Comparison of ENCODE assay signal across 15 cellular contexts in genomic region chr22:31075961-31076360, GRCh38. TPM values are rescaled to one million over a fixed set of nuclear protein-coding genes. Genes with fewer than 3 reads are reported as not detected.
DNase-seq lines count a peak whose midpoint lies in the region; ATAC-seq and TF ChIP-seq lines count a peak whose summit lies in the region.
"Had no signal": no experiment of that assay in that cellular context is flagged by ENCODE, and none has a peak within 500 bp of the region (broad histone marks: within the 10 kb centered on the region; RNA-seq: fewer than 3 reads in every experiment).

No MANE protein-coding gene starts in this region.

- H3K36me3 Mint-ChIP-seq in natural killer cell treated with Interleukin-12 subunit alpha and Interleukin-12 subunit beta and Interleukin-15 and Interleukin-18, amount 100 ng/mL, for 72 hours = no peaks in the 10 kb centered on the region
- H3K36me3 Mint-ChIP-seq: activated CD4-positive, alpha-beta memory T cell treated with anti-CD3 and anti-CD28 coated beads for 36 hours had no signal

- TF ChIP-seq CTCF in adrenal gland (IDR thresholded peaks at IDR 0.05) (no peak), transverse colon (IDR thresholded peaks at IDR 0.05) (no peak), brain microvascular endothelial cell (IDR thresholded peaks at IDR 0.05; ENCODE audit: low read depth, low read length, missing control alignments) (no peak)

- H3K27me3 Mint-ChIP-seq in natural killer cell treated with Interleukin-12 subunit alpha and Interleukin-12 subunit beta and Interleukin-15 and Interleukin-18, amount 100 ng/mL, for 72 hours = no peaks in the 10 kb centered on the region
- H3K27me3 Mint-ChIP-seq: activated CD4-positive, alpha-beta memory T cell treated with anti-CD3 and anti-CD28 coated beads for 36 hours had no signal

- peak; percentile 94 for ATAC-seq in Right ventricle myocardium inferior
- no peak for ATAC-seq in natural killer cell treated with Interleukin-12 subunit alpha and Interleukin-12 subunit beta and Interleukin-15 and Interleukin-18, amount 100 ng/mL, for 72 hours

- intact Hi-C loops in adrenal gland (cut with DNase I) = no loop called here
- intact Hi-C loops in Right ventricle myocardium inferior (cut with DNase I) = no loop called here
- intact Hi-C loops in transverse colon (cut with DNase I; ENCODE audit: low total_unique reads) = no loop called here

- no peak overlapping the region for H3K4me3 Mint-ChIP-seq in natural killer cell treated with Interleukin-12 subunit alpha and Interleukin-12 subunit beta and Interleukin-15 and Interleukin-18, amount 100 ng/mL, for 72 hours
- H3K4me3 Mint-ChIP-seq: activated CD4-positive, alpha-beta memory T cell treated with anti-CD3 and anti-CD28 coated beads for 36 hours; activated naive CD4-positive, alpha-beta T cell treated with anti-CD3 and anti-CD28 coated beads for 36 hours; T-helper 1 cell treated with Interleukin-12 subunit alpha and Interleukin-12 subunit beta and Interleukin-4 antibody, amounts not matched to agents 30 μg/mL and 1 μg/mL, for 36 hours had no signal

- H3K9me3 ChIP-seq in adrenal gland (replicated peaks in 1 of 3) = no peaks in the 10 kb centered on the region
- no peaks in the 10 kb centered on the region for H3K9me3 ChIP-seq in transverse colon
- H3K9me3 ChIP-seq: neutrophil had no signal

- no peak overlapping the region for H3K27ac Mint-ChIP-seq in natural killer cell treated with Interleukin-12 subunit alpha and Interleukin-12 subunit beta and Interleukin-15 and Interleukin-18, amount 100 ng/mL, for 72 hours
- H3K27ac Mint-ChIP-seq: activated CD4-positive, alpha-beta memory T cell treated with anti-CD3 and anti-CD28 coated beads for 36 hours; activated naive CD4-positive, alpha-beta T cell treated with anti-CD3 and anti-CD28 coated beads for 36 hours; T-helper 1 cell treated with Interleukin-12 subunit alpha and Interleukin-12 subunit beta and Interleukin-4 antibody, amounts not matched to agents 30 μg/mL and 1 μg/mL, for 36 hours had no signal

- peak overlapping the region in 3 of 5 donors; percentile 26 to 77 (median 72) for H3K27ac ChIP-seq in adrenal gland
- H3K27ac ChIP-seq in transverse colon = peak overlapping the region; percentile 64 to 82 (median 72)
- H3K27ac ChIP-seq in brain microvascular endothelial cell = no peak overlapping the region
- H3K27ac ChIP-seq: neutrophil had no signal

- H3K36me3 ChIP-seq in adrenal gland (replicated peaks in 1 of 2) (no peaks in the 10 kb centered on the region), transverse colon (no peaks in the 10 kb centered on the region), brain microvascular endothelial cell (replicated peaks) (no peaks in the 10 kb centered on the region)
- H3K36me3 ChIP-seq: neutrophil had no signal

- H3K27me3 ChIP-seq in adrenal gland (no peaks in the 10 kb centered on the region), transverse colon (no peaks in the 10 kb centered on the region), brain microvascular endothelial cell (replicated peaks) (no peaks in the 10 kb centered on the region)

- H3K4me1 ChIP-seq in adrenal gland (replicated peaks in 1 of 2) (peaks cover 0 to 8% of the 10 kb centered on the region in 2 donors), transverse colon (peaks cover 0 to 28% (median 20%) of the 10 kb centered on the region in 4 donors)

- H3K4me3 ChIP-seq in adrenal gland = no peak overlapping the region
- no peak overlapping the region for H3K4me3 ChIP-seq in transverse colon
- H3K4me3 ChIP-seq in brain microvascular endothelial cell (ENCODE audit: low read depth, low read length) = no peak overlapping the region

- no peak for TF ChIP-seq EP300 in transverse colon (IDR thresholded peaks at IDR 0.05; ENCODE audit: low read depth)

- 60 to 77% (median 70%) methylated on average over 9 to 15 of the region's 15 CpGs for WGBS in adrenal gland, 4 donors
- WGBS in transverse colon (ENCODE audit: low coverage in 1 of 2), 2 donors = 77% methylated on average over 15 of the region's 15 CpGs; no CpG with 5 or more reads in 1 of the 2 donors

- H3K9me3 Mint-ChIP-seq in natural killer cell treated with Interleukin-12 subunit alpha and Interleukin-12 subunit beta and Interleukin-15 and Interleukin-18, amount 100 ng/mL, for 72 hours = no peaks in the 10 kb centered on the region
- H3K9me3 Mint-ChIP-seq: activated CD4-positive, alpha-beta memory T cell treated with anti-CD3 and anti-CD28 coated beads for 36 hours; activated naive CD4-positive, alpha-beta T cell treated with anti-CD3 and anti-CD28 coated beads for 36 hours; T-helper 1 cell treated with Interleukin-12 subunit alpha and Interleukin-12 subunit beta and Interleukin-4 antibody, amounts not matched to agents 30 μg/mL and 1 μg/mL, for 36 hours had no signal

- H3K4me1 Mint-ChIP-seq in natural killer cell treated with Interleukin-12 subunit alpha and Interleukin-12 subunit beta and Interleukin-15 and Interleukin-18, amount 100 ng/mL, for 72 hours (ENCODE audit: low read depth in 2 of 2) = peaks cover under 1 to 6% of the 10 kb centered on the region in 2 donors

- DNase-seq in adrenal gland (peak; percentile 43 to 82 (median 67)), Right ventricle myocardium inferior (ENCODE audit: missing footprints) (peak; percentile 95), myocyte (ENCODE audit: low read depth) (peak; percentile 68), transverse colon (peak; percentile 70), brain microvascular endothelial cell (no peak), UCSD-AML1 (lab: John Stamatoyannopoulos, UW; ENCODE audit: unreplicated experiment) (no peak)
- no peak for DNase-seq in natural killer cell treated with Interleukin-12 subunit alpha and Interleukin-12 subunit beta and Interleukin-15 and Interleukin-18, amount 100 ng/mL, for 72 hours (ENCODE audit: low spot score)
- no peak for DNase-seq in activated CD4-positive, CD25-positive, alpha-beta regulatory T cell treated with anti-CD3 and anti-CD28 coated beads, Interleukin-2, amount 50 U/mL, for 72 hours
- DNase-seq: activated CD4-positive, alpha-beta memory T cell treated with anti-CD3 and anti-CD28 coated beads for 36 hours; activated naive CD4-positive, alpha-beta T cell treated with anti-CD3 and anti-CD28 coated beads for 36 hours; KBM-7; NCI-H2029 treated with DMSO at 0.1 percent for 48 hours; trophoblast cell had no signal

- in situ Hi-C loops in transverse colon (cut with MboI; ENCODE audit: low pct_ligation_motif_present in 1 of 4, low pct_unique_long_range_greater_than_20kb in 1 of 4, low sequenced_read_pairs in 3 of 4) = no loop called here
- in situ Hi-C loops in brain microvascular endothelial cell (cut with HindIII; ENCODE audit: low pct_ligation_motif_present, low sequenced_read_pairs) = no loop called here

- TF ChIP-seq POLR2A in adrenal gland (IDR thresholded peaks at IDR 0.05) = no peak
- no peak for TF ChIP-seq POLR2A in transverse colon (IDR thresholded peaks at IDR 0.05)

RNA-seq across cellular contexts. Expression of gene SMTN, which starts 5.2 kb away (rescaled TPM):
- total RNA-seq in adrenal gland (100 to 1,000 TPM in 4 of 8 donors, 10 to 100 TPM in 4; 22.7 to 115 (median 101) TPM), Right ventricle myocardium inferior (250 TPM), myocyte (210 and 293 TPM in 2 replicates), transverse colon (100 to 1,000 TPM; 171 to 341 (median 219) TPM)
- polyA plus RNA-seq in adrenal gland = 100 to 1,000 TPM in 1 of 3 donors, 10 to 100 TPM in 1, 1 to 10 TPM in 1; 4.6 to 155 (median 58.6) TPM
- 66.0 TPM for polyA plus RNA-seq in myocyte (2012)
- 10 to 100 TPM; 17.2 to 19.9 TPM for total RNA-seq in natural killer cell treated with Interleukin-12 subunit alpha and Interleukin-12 subunit beta and Interleukin-15 and Interleukin-18, amount 100 ng/mL, for 72 hours

RNA-seq across cellular contexts. Expression of gene SELENOM, which starts 31.4 kb away (rescaled TPM):
- total RNA-seq in adrenal gland (100 to 1,000 TPM in 6 of 8 donors, 10 to 100 TPM in 2; 73.4 to 546 (median 161) TPM), Right ventricle myocardium inferior (48.2 TPM), myocyte (223 and 238 TPM in 2 replicates), transverse colon (100 to 1,000 TPM; 247 to 334 (median 315) TPM)
- polyA plus RNA-seq in adrenal gland = 100 to 1,000 TPM in 2 of 3 donors, 10 to 100 TPM in 1; 22.9 to 208 (median 134) TPM
- polyA plus RNA-seq in myocyte (2012) = 257 TPM
- 1 to 10 TPM; 4.4 to 6.0 TPM for total RNA-seq in natural killer cell treated with Interleukin-12 subunit alpha and Interleukin-12 subunit beta and Interleukin-15 and Interleukin-18, amount 100 ng/mL, for 72 hours

RNA-seq across cellular contexts. Expression of gene INPP5J, which starts 46.8 kb away (rescaled TPM):
- 1 to 10 TPM in 7 of 8 donors, under 1 TPM in 1; 0.48 to 8.1 (median 2.5) TPM for total RNA-seq in adrenal gland
- polyA plus RNA-seq in adrenal gland = 1 to 10 TPM in 2 of 3 donors, under 1 TPM in 1; 0.48 to 5.8 (median 2.1) TPM
- 16.6 TPM for total RNA-seq in Right ventricle myocardium inferior
- total RNA-seq in myocyte = 0.40 and 0.57 TPM in 2 replicates
- polyA plus RNA-seq in myocyte (2012) = 0.61 TPM
- 10 to 100 TPM; 22.4 to 51.2 (median 30.8) TPM for total RNA-seq in transverse colon
- total RNA-seq in natural killer cell treated with Interleukin-12 subunit alpha and Interleukin-12 subunit beta and Interleukin-15 and Interleukin-18, amount 100 ng/mL, for 72 hours = under 1 TPM in 1 of 2 donors, not detected in 1; 0.19 TPM

Comparison
In these comparisons a context has a peak if more than half of its experiments do, and no peak if none do; other contexts are left out.
1. DNase-seq: peak in adrenal gland (7 of 7), Right ventricle myocardium inferior (single experiment), myocyte (single experiment) and transverse colon (single experiment); none in brain microvascular endothelial cell (single experiment), natural killer cell treated with Interleukin-12 subunit alpha and Interleukin-12 subunit beta and Interleukin-15 and Interleukin-18, amount 100 ng/mL, for 72 hours (single experiment), activated CD4-positive, CD25-positive, alpha-beta regulatory T cell treated with anti-CD3 and anti-CD28 coated beads, Interleukin-2, amount 50 U/mL, for 72 hours (single experiment) and UCSD-AML1 (single experiment).